Comparison of ENCODE assay signal across 11 cellular contexts in genomic region chr1:204477036-204477740, GRCh38. TPM values are rescaled to one million over a fixed set of nuclear protein-coding genes. Genes with fewer than 3 reads are reported as not detected.
DNase-seq lines count a peak whose midpoint lies in the region; ATAC-seq and TF ChIP-seq lines count a peak whose summit lies in the region.
"Had no signal": no experiment of that assay in that cellular context is flagged by ENCODE, and none has a peak within 500 bp of the region (broad histone marks: within the 10 kb centered on the region; RNA-seq: fewer than 3 reads in every experiment).

No MANE protein-coding gene starts in this region.

- H3K27ac Mint-ChIP-seq in activated B cell treated with CpG ODN at 0.5 μM for 24 hours (peak overlapping the region; percentile 98), HFFc6 (no peak overlapping the region)

- H3K27me3 Mint-ChIP-seq in activated B cell treated with CpG ODN at 0.5 μM for 24 hours, result no peaks in the 10 kb centered on the region
- H3K27me3 Mint-ChIP-seq in HFFc6 (ENCODE audit: insufficient read depth), result peaks cover 23% of the 10 kb centered on the region

- WGBS in trophoblast cell (ENCODE audit: extremely low coverage, insufficient coverage, insufficient read length), result no CpG with 5 or more reads among the region's 5 CpGs

- no peak overlapping the region for H3K4me2 ChIP-seq in trophoblast cell (ENCODE audit: low read length)

- no peak overlapping the region for H3K27ac ChIP-seq in trophoblast cell (ENCODE audit: low read depth, low read length)
- H3K27ac ChIP-seq: prostate gland, SJSA1 had no signal

- peak overlapping the region; percentile 52 for H3K4me3 Mint-ChIP-seq in activated B cell treated with CpG ODN at 0.5 μM for 24 hours
- no peak overlapping the region for H3K4me3 Mint-ChIP-seq in HFFc6

- intact Hi-C loops in activated B cell treated with CpG ODN at 0.5 μM for 24 hours (cut with micrococcal nuclease), result no loop called here

- H3K14ac ChIP-seq in trophoblast cell (ENCODE audit: low read length), result no peak overlapping the region

- TF ChIP-seq CTCF in activated B cell treated with CpG ODN at 0.5 μM for 24 hours (IDR thresholded peaks at IDR 0.05) (no peak), HFFc6 (IDR thresholded peaks at IDR 0.05) (no peak)

- H2AK5ac ChIP-seq in trophoblast cell (ENCODE audit: low read length), result peak overlapping the region; percentile 9

- no peak overlapping the region for H4K12ac ChIP-seq in trophoblast cell (ENCODE audit: low read depth, low read length)

- in situ Hi-C loops in Caki2 (cut with HindIII; ENCODE audit: low pct_unique_long_range_greater_than_20kb, low sequenced_read_pairs), result no loop called here
- in situ Hi-C loops in G401 (cut with HindIII; ENCODE audit: low sequenced_read_pairs), result no loop called here

- H3K18ac ChIP-seq in trophoblast cell (ENCODE audit: low read length), result no peak overlapping the region

- H3K79me2 ChIP-seq in trophoblast cell (ENCODE audit: control insufficient read depth, insufficient read depth, low read length, poor library complexity), result no peaks in the 10 kb centered on the region

- DNase-seq in Caki2 (ENCODE audit: low read depth) (peak; percentile 49), activated B cell treated with CpG ODN at 0.5 μM for 24 hours (no peak), hypothalamus (lab: John Stamatoyannopoulos, UW) (peak in 37 of 51 donors; percentile 20 to 88 (median 70)), trophoblast cell (no peak), OCI-M1 (lab: John Stamatoyannopoulos, UW) (no peak), DMS79 treated with DMSO at 0.1 percent for 48 hours (lab: John Stamatoyannopoulos, UW) (no peak), G401 (ENCODE audit: low spot score) (no peak), HFFc6 (no peak)
- DNase-seq: NCI-H2227 treated with DMSO at 0.1 percent for 48 hours had no signal

- peaks cover 94% of the 10 kb centered on the region for H3K4me1 Mint-ChIP-seq in activated B cell treated with CpG ODN at 0.5 μM for 24 hours
- H3K4me1 Mint-ChIP-seq in HFFc6 (ENCODE audit: low read depth), result peaks cover 7% of the 10 kb centered on the region

- H2BK120ac ChIP-seq in trophoblast cell (ENCODE audit: insufficient read depth, low read length, poor library complexity), result no peak overlapping the region

- no peak overlapping the region for H2AFZ ChIP-seq in trophoblast cell (ENCODE audit: insufficient read depth, low read length, poor library complexity)

- POLR2A ChIA-PET in activated B cell treated with CpG ODN at 0.5 μM for 24 hours (lab: Charles Lee), result interaction anchor here (1.2 to 12.1 kb wide), 6 partner anchors 10 to 39 kb away, joined by 3 to 262 read pairs (median 66); partner anchors contain the start of gene PIK3C2B

- no peak overlapping the region for H2BK5ac ChIP-seq in trophoblast cell (ENCODE audit: low read depth, low read length, poor library complexity)

- H4K8ac ChIP-seq in trophoblast cell (ENCODE audit: low read depth, low read length), result no peak overlapping the region

- H3K23ac ChIP-seq in trophoblast cell (ENCODE audit: low read length), result no peak overlapping the region

- no peaks in the 10 kb centered on the region for H3K79me1 ChIP-seq in trophoblast cell (ENCODE audit: low read length)

- H4K91ac ChIP-seq in trophoblast cell (ENCODE audit: low read depth, low read length), result no peak overlapping the region

- H3K36me3 Mint-ChIP-seq in activated B cell treated with CpG ODN at 0.5 μM for 24 hours (ENCODE audit: low read depth), result peaks cover 45% of the 10 kb centered on the region
- H3K36me3 Mint-ChIP-seq in HFFc6 (ENCODE audit: low read depth), result no peaks in the 10 kb centered on the region

- H3K36me3 ChIP-seq in trophoblast cell (ENCODE audit: control insufficient read depth in 1 of 2, insufficient read depth in 2 of 2, low read length in 2 of 2), result no peaks in the 10 kb centered on the region
- H3K36me3 ChIP-seq: prostate gland, SJSA1 had no signal

- H2BK12ac ChIP-seq in trophoblast cell (ENCODE audit: low read length), result no peak overlapping the region

- CTCF ChIA-PET in activated B cell treated with CpG ODN at 0.5 μM for 24 hours (lab: Charles Lee), result interaction anchor here (0.6 to 6.6 kb wide), 6 partner anchors 17 to 114 kb away, joined by 3 to 85 read pairs (median 4); partner anchors contain the start of gene PIK3C2B

- no peak overlapping the region for H3K4ac ChIP-seq in trophoblast cell (ENCODE audit: low read depth, low read length)

- peaks cover 2% of the 10 kb centered on the region for H3K9me3 ChIP-seq in trophoblast cell (ENCODE audit: insufficient read depth, low read depth, low read length)
- H3K9me3 ChIP-seq: prostate gland, SJSA1 had no signal

- H3K4me3 ChIP-seq in trophoblast cell (ENCODE audit: low read depth, low read length), result no peak overlapping the region
- H3K4me3 ChIP-seq: prostate gland, SJSA1 had no signal

- peaks cover 11 to 19% of the 10 kb centered on the region in 2 experiments for H3K4me1 ChIP-seq in trophoblast cell (ENCODE audit: control insufficient read depth in 1 of 2, insufficient read depth in 2 of 2, low read length in 2 of 2)

- H3K27me3 ChIP-seq in trophoblast cell (ENCODE audit: insufficient read depth, low read length), result no peaks in the 10 kb centered on the region

- ATAC-seq in activated B cell treated with CpG ODN at 0.5 μM for 24 hours (ENCODE audit: low read depth), result no peak

- H3K9me3 Mint-ChIP-seq in activated B cell treated with CpG ODN at 0.5 μM for 24 hours (no peaks in the 10 kb centered on the region), HFFc6 (no peaks in the 10 kb centered on the region)

- H3K9ac ChIP-seq in trophoblast cell (ENCODE audit: low read length), result no peak overlapping the region

RNA-seq across cellular contexts. Expression of gene PIK3C2B, which starts 17.4 kb away (rescaled TPM):
- 4.8 and 7.6 TPM in 2 replicates for total RNA-seq in Caki2 (2014; rRNA removed; shearing (Covaris generic); ENCODE audit: low replicate concordance)
- total RNA-seq in activated B cell treated with CpG ODN at 0.5 μM for 24 hours, result 127 and 151 TPM in 2 replicates
- polyA plus RNA-seq in trophoblast cell (2013), result 18.1 and 20.1 TPM in 2 replicates
- 22.1 and 23.6 TPM in 2 replicates for total RNA-seq in G401 (2014; rRNA removed; shearing (Covaris generic))
- total RNA-seq in HFFc6 (2021; fragmentation: NEBNext Ultra II Directional; extraction: Animal tissue kit (Norgen Biotek cat#: 25700)), result 1 to 10 TPM; 1.6 to 3.2 (median 2.0) TPM

RNA-seq across cellular contexts. Expression of gene MDM4, which starts 39.0 kb away (rescaled TPM):
- 1.9 and 8.6 TPM in 2 replicates for total RNA-seq in Caki2 (2014; rRNA removed; shearing (Covaris generic); ENCODE audit: low replicate concordance)
- 221 and 264 TPM in 2 replicates for total RNA-seq in activated B cell treated with CpG ODN at 0.5 μM for 24 hours
- polyA plus RNA-seq in trophoblast cell (2013), result 16.1 and 17.2 TPM in 2 replicates
- total RNA-seq in G401 (2014; rRNA removed; shearing (Covaris generic)), result 6.1 and 7.7 TPM in 2 replicates
- total RNA-seq in HFFc6 (2021; fragmentation: NEBNext Ultra II Directional; extraction: Animal tissue kit (Norgen Biotek cat#: 25700)), result 10 to 100 TPM; 21.9 to 28.1 (median 22.7) TPM

Comparison
In these comparisons a context has a peak if more than half of its experiments do, and no peak if none do; other contexts are left out.
1. DNase-seq: peak in Caki2 (single experiment) and hypothalamus (37 of 51); none in activated B cell treated with CpG ODN at 0.5 μM for 24 hours (single experiment), trophoblast cell (0 of 2), OCI-M1 (single experiment), DMS79 treated with DMSO at 0.1 percent for 48 hours (single experiment), G401 (single experiment) and HFFc6 (single experiment).